15 cellular contexts compared by ENCODE assay signal in the genomic region with DNA sequence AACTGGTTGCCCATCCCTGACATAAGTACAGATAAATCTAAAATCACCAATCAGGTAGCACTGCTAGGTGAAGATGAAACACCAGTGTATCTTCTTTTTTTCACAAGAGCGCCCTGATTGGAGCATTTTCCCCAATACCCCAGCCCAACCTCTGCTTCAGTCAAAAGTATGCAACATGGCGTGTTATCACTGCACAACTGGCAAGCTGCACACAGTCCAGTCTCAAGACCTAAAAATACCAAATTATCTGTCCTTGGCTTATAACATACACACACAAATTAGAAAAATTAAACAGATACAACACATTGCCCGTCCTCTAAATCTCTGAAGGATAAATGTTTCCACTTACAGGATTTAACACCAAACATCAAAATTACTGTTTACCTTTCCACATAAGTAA. TPM values are rescaled to one million over a fixed set of nuclear protein-coding genes. Genes with fewer than 3 reads are reported as not detected.
DNase-seq lines count a peak whose midpoint lies in the region; ATAC-seq and TF ChIP-seq lines count a peak whose summit lies in the region.
"Had no signal": no experiment of that assay in that cellular context is flagged by ENCODE, and none has a peak within 500 bp of the region (broad histone marks: within the 10 kb centered on the region; RNA-seq: fewer than 3 reads in every experiment).

No MANE protein-coding gene starts in this region.

- H3K4me3 Mint-ChIP-seq in activated T-helper 17 cell treated with anti-CD3 and anti-CD28 coated beads, Interleukin-2, amount 50 U/mL, for 72 hours: no peak overlapping the region
- no peak overlapping the region for H3K4me3 Mint-ChIP-seq in stimulated activated naive B cell treated with anti-CD40 and anti-IgM and Interleukin-4, amounts not matched to agents 10 μg/mL and 1 μg/mL and 100 μg/mL, for 72 hours
- no peak overlapping the region for H3K4me3 Mint-ChIP-seq in stimulated activated naive CD8-positive, alpha-beta T cell treated with anti-CD3 and anti-CD28 coated beads, Interleukin-15, amount 100 ng/mL, for 72 hours

- H3K9me3 ChIP-seq in left ventricle myocardium inferior (replicated peaks): no peaks in the 10 kb centered on the region
- H3K9me3 ChIP-seq: A549, Caco-2 had no signal

- peak overlapping the region; percentile 74 for H3K27ac ChIP-seq in left ventricle myocardium inferior (replicated peaks)
- H3K27ac ChIP-seq: A549, PC-9 had no signal

- intact Hi-C loops in Right ventricle myocardium inferior (cut with DNase I): no loop called here
- intact Hi-C loops in cardiac septum (cut with DNase I): no loop called here
- intact Hi-C loops in left ventricle myocardium inferior (cut with micrococcal nuclease): no loop called here

- H3K36me3 ChIP-seq in left ventricle myocardium inferior: peaks cover 62% of the 10 kb centered on the region

- peaks cover 51% of the 10 kb centered on the region for H3K36me3 Mint-ChIP-seq in activated T-helper 17 cell treated with anti-CD3 and anti-CD28 coated beads, Interleukin-2, amount 50 U/mL, for 72 hours (ENCODE audit: low read depth)
- H3K36me3 Mint-ChIP-seq in stimulated activated naive B cell treated with anti-CD40 and anti-IgM and Interleukin-4, amounts not matched to agents 10 μg/mL and 1 μg/mL and 100 μg/mL, for 72 hours: peaks cover 33 to 42% of the 10 kb centered on the region in 2 donors

- peak overlapping the region; percentile 69 for H3K27ac Mint-ChIP-seq in activated T-helper 17 cell treated with anti-CD3 and anti-CD28 coated beads, Interleukin-2, amount 50 U/mL, for 72 hours
- peak overlapping the region; percentile 51 for H3K27ac Mint-ChIP-seq in stimulated activated naive B cell treated with anti-CD40 and anti-IgM and Interleukin-4, amounts not matched to agents 10 μg/mL and 1 μg/mL and 100 μg/mL, for 72 hours
- H3K27ac Mint-ChIP-seq in stimulated activated naive CD8-positive, alpha-beta T cell treated with anti-CD3 and anti-CD28 coated beads, Interleukin-15, amount 100 ng/mL, for 72 hours: no peak overlapping the region

- ATAC-seq in Right ventricle myocardium inferior (peak; percentile 69), HG02938 (IDR thresholded peaks at IDR 0.05; ENCODE audit: unreplicated experiment) (no peak), HG02759 (IDR thresholded peaks at IDR 0.05; ENCODE audit: unreplicated experiment) (no peak)
- ATAC-seq in activated T-helper 17 cell treated with anti-CD3 and anti-CD28 coated beads, Interleukin-2, amount 50 U/mL, for 72 hours (replicated peaks): no peak
- no peak for ATAC-seq in stimulated activated naive B cell treated with anti-CD40 and anti-IgM and Interleukin-4, amounts not matched to agents 10 μg/mL and 1 μg/mL and 100 μg/mL, for 72 hours (replicated peaks)
- no peak for ATAC-seq in stimulated activated naive CD8-positive, alpha-beta T cell treated with anti-CD3 and anti-CD28 coated beads, Interleukin-15, amount 100 ng/mL, for 72 hours
- ATAC-seq: A549 had no signal

- H3K4me3 ChIP-seq in left ventricle myocardium inferior: no peak overlapping the region
- H3K4me3 ChIP-seq: A549, PC-9 had no signal

- no peaks in the 10 kb centered on the region for H3K27me3 ChIP-seq in left ventricle myocardium inferior (ENCODE audit: low read depth)

- H3K4me1 ChIP-seq in left ventricle myocardium inferior: peaks cover 71% of the 10 kb centered on the region
- H3K4me1 ChIP-seq: Caco-2 had no signal

- TF ChIP-seq CTCF in left ventricle myocardium inferior (IDR thresholded peaks at IDR 0.05; ENCODE audit: borderline replicate concordance): no peak

- H3K9me3 Mint-ChIP-seq in activated T-helper 17 cell treated with anti-CD3 and anti-CD28 coated beads, Interleukin-2, amount 50 U/mL, for 72 hours: no peaks in the 10 kb centered on the region
- no peaks in the 10 kb centered on the region for H3K9me3 Mint-ChIP-seq in stimulated activated naive B cell treated with anti-CD40 and anti-IgM and Interleukin-4, amounts not matched to agents 10 μg/mL and 1 μg/mL and 100 μg/mL, for 72 hours
- no peaks in the 10 kb centered on the region for H3K9me3 Mint-ChIP-seq in stimulated activated naive CD8-positive, alpha-beta T cell treated with anti-CD3 and anti-CD28 coated beads, Interleukin-15, amount 100 ng/mL, for 72 hours

- no peak for DNase-seq in Right ventricle myocardium inferior (ENCODE audit: missing footprints)
- no peak for DNase-seq in cardiac septum (ENCODE audit: low spot score)
- no peak for DNase-seq in left ventricle myocardium inferior
- DNase-seq in stimulated activated naive B cell treated with anti-CD40 and anti-IgM and Interleukin-4, amounts not matched to agents 10 μg/mL and 1 μg/mL and 100 μg/mL, for 72 hours: no peak
- DNase-seq in stimulated activated naive CD8-positive, alpha-beta T cell treated with anti-CD3 and anti-CD28 coated beads, Interleukin-15, amount 100 ng/mL, for 72 hours: no peak
- DNase-seq: Caco-2, HCEC 1CT, NCI-H1092, NCI-H2107, NCI-H226, PC-9 had no signal

- H3K27me3 Mint-ChIP-seq in activated T-helper 17 cell treated with anti-CD3 and anti-CD28 coated beads, Interleukin-2, amount 50 U/mL, for 72 hours: no peaks in the 10 kb centered on the region
- H3K27me3 Mint-ChIP-seq in stimulated activated naive B cell treated with anti-CD40 and anti-IgM and Interleukin-4, amounts not matched to agents 10 μg/mL and 1 μg/mL and 100 μg/mL, for 72 hours: no peaks in the 10 kb centered on the region
- H3K27me3 Mint-ChIP-seq in stimulated activated naive CD8-positive, alpha-beta T cell treated with anti-CD3 and anti-CD28 coated beads, Interleukin-15, amount 100 ng/mL, for 72 hours: no peaks in the 10 kb centered on the region

- peaks cover 19% of the 10 kb centered on the region for H3K4me1 Mint-ChIP-seq in activated T-helper 17 cell treated with anti-CD3 and anti-CD28 coated beads, Interleukin-2, amount 50 U/mL, for 72 hours
- H3K4me1 Mint-ChIP-seq in stimulated activated naive B cell treated with anti-CD40 and anti-IgM and Interleukin-4, amounts not matched to agents 10 μg/mL and 1 μg/mL and 100 μg/mL, for 72 hours: peaks cover 27 to 30% of the 10 kb centered on the region in 2 donors
- peaks cover 9% of the 10 kb centered on the region for H3K4me1 Mint-ChIP-seq in stimulated activated naive CD8-positive, alpha-beta T cell treated with anti-CD3 and anti-CD28 coated beads, Interleukin-15, amount 100 ng/mL, for 72 hours

RNA-seq across cellular contexts. Expression of gene SELPLG, which starts 20.2 kb away (rescaled TPM):
- total RNA-seq in Right ventricle myocardium inferior (4.9 TPM), cardiac septum (3.1 TPM), left ventricle myocardium inferior (3.4 TPM)
- total RNA-seq in activated T-helper 17 cell treated with anti-CD3 and anti-CD28 coated beads, Interleukin-2, amount 50 U/mL, for 72 hours: 10 to 100 TPM; 79.7 to 89.1 TPM

RNA-seq across cellular contexts. Expression of gene TMEM119, which starts 56.0 kb away (rescaled TPM):
- total RNA-seq in Right ventricle myocardium inferior: 1.3 TPM
- total RNA-seq in cardiac septum: 3.4 TPM
- total RNA-seq in activated T-helper 17 cell treated with anti-CD3 and anti-CD28 coated beads, Interleukin-2, amount 50 U/mL, for 72 hours: under 1 TPM; 0.24 to 0.71 TPM
- 1.3 TPM for total RNA-seq in left ventricle myocardium inferior
- total RNA-seq: Caco-2, PC-9 had no signal

Comparison
In these comparisons a context has a peak if more than half of its experiments do, and no peak if none do; other contexts are left out.
1. H3K27ac Mint-ChIP-seq: peak in activated T-helper 17 cell treated with anti-CD3 and anti-CD28 coated beads, Interleukin-2, amount 50 U/mL, for 72 hours (single experiment) and stimulated activated naive B cell treated with anti-CD40 and anti-IgM and Interleukin-4, amounts not matched to agents 10 μg/mL and 1 μg/mL and 100 μg/mL, for 72 hours (single experiment); none in stimulated activated naive CD8-positive, alpha-beta T cell treated with anti-CD3 and anti-CD28 coated beads, Interleukin-15, amount 100 ng/mL, for 72 hours (0 of 2).
2. RNA of gene SELPLG, which starts 20.2 kb away (total RNA-seq): 79.7 to 89.1 TPM in activated T-helper 17 cell treated with anti-CD3 and anti-CD28 coated beads, Interleukin-2, amount 50 U/mL, for 72 hours; 4.9 TPM in Right ventricle myocardium inferior (single experiment), 3.4 TPM in left ventricle myocardium inferior (single experiment) and 3.1 TPM in cardiac septum (single experiment); every median in the first group is over 10 times any median in the second.